ENCODE assay signal across 8 cellular contexts in the genomic region with DNA sequence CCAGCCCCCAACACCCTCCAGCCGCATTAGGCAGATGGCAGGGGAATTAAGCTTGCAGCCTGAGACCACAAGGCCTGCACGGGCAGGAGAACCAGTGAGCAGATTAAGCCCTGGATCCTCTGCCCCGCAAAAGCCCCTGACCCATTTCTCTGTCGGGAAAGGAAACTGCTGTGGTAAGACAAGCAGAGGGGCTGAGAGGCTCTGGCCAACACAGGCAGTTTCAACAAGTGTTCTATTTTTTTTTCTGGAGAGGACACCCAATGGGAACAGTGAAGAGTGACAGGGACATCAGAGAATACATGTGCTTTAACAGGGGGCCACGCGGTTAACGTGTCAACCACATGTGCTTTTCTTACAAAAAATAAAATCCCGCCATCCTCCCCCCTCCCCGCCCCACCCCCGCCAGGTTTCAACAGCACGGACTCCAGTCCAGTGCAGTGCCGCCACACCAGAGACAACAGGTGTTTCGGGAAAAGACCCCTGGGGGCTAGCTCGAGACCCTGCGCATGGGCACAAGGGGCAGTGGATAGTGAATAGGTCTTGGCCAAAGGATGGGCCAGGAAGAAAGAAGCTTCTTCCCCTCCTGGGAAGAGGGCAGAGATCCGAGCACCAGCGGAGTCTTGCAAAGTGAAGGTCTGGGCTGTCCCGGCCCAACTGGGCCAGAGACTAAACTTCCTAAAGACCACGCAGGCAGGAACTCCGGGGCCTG. TPM values are rescaled to one million over a fixed set of nuclear protein-coding genes. Genes with fewer than 3 reads are reported as not detected.
DNase-seq lines count a peak whose midpoint lies in the region; ATAC-seq and TF ChIP-seq lines count a peak whose summit lies in the region.

No MANE protein-coding gene starts in this region.

- POLR2A ChIA-PET in CD8-positive, alpha-beta T cell (lab: Charles Lee): interaction anchor here (0.6 to 4.7 kb wide), 14 partner anchors 11 to 83 kb away, joined by 3 to 28 read pairs (median 9); partner anchors contain the start of gene CXCR6
- POLR2A ChIA-PET in activated CD8-positive, alpha-beta T cell treated with anti-CD3 and anti-CD28 coated beads, Interleukin-2, amount 10 ng/mL, durations not matched to agents 7 days and 5 days (lab: Charles Lee): interaction anchor here (0.6 to 3.7 kb wide), 12 partner anchors 10 to 305 kb away, joined by 3 to 31 read pairs (median 6); partner anchors contain the start of gene CXCR6

- WGBS in esophagus, 2 donors: 3 to 8% methylated on average over 19 to 20 of the region's 20 CpGs
- 0 to 4% methylated on average over 10 to 20 of the region's 20 CpGs for WGBS in upper lobe of left lung, 2 donors

- H3K36me3 Mint-ChIP-seq in CD8-positive, alpha-beta T cell: peaks cover 14% of the 10 kb centered on the region
- H3K36me3 Mint-ChIP-seq in activated CD8-positive, alpha-beta T cell treated with anti-CD3 and anti-CD28 coated beads, Interleukin-2, amount 10 ng/mL, durations not matched to agents 7 days and 5 days (ENCODE audit: low read depth): peaks cover 35% of the 10 kb centered on the region
- H3K36me3 Mint-ChIP-seq in natural killer cell treated with Interleukin-12 subunit alpha and Interleukin-12 subunit beta and Interleukin-15 and Interleukin-18, amount 100 ng/mL, for 72 hours: peaks cover 7% of the 10 kb centered on the region

- TF ChIP-seq POLR2A in upper lobe of left lung (IDR thresholded peaks at IDR 0.05): no peak

- ATAC-seq in CD8-positive, alpha-beta T cell: peak; percentile 36
- peak; percentile 51 for ATAC-seq in activated CD8-positive, alpha-beta T cell treated with anti-CD3 and anti-CD28 coated beads, Interleukin-2, amount 10 ng/mL, durations not matched to agents 7 days and 5 days
- ATAC-seq in natural killer cell treated with Interleukin-12 subunit alpha and Interleukin-12 subunit beta and Interleukin-15 and Interleukin-18, amount 100 ng/mL, for 72 hours: peak; percentile 69 to 76
- peak; percentile 53 to 68 for ATAC-seq in upper lobe of left lung (ENCODE audit: low FRiP score in 2 of 2)

- H3K27me3 ChIP-seq in CD8-positive, alpha-beta T cell (ENCODE audit: insufficient read depth, low read length): no peaks in the 10 kb centered on the region
- H3K27me3 ChIP-seq in Karpas-422 (ENCODE audit: low read length) (no peaks in the 10 kb centered on the region), esophagus (ENCODE audit: control insufficient read depth in 1 of 2, insufficient read depth in 2 of 2, low read length in 2 of 2) (no peaks in the 10 kb centered on the region), upper lobe of left lung (no peaks in the 10 kb centered on the region)

- DNase-seq in CD8-positive, alpha-beta T cell: peak; percentile 26 to 72 (median 49)
- peak; percentile 67 for DNase-seq in GM20000 (ENCODE audit: low spot score)
- peak; percentile 68 for DNase-seq in Karpas-422
- DNase-seq in activated CD8-positive, alpha-beta T cell treated with anti-CD3 and anti-CD28 coated beads, Interleukin-2, amount 10 ng/mL, durations not matched to agents 7 days and 5 days: peak; percentile 84
- DNase-seq in natural killer cell treated with Interleukin-12 subunit alpha and Interleukin-12 subunit beta and Interleukin-15 and Interleukin-18, amount 100 ng/mL, for 72 hours (ENCODE audit: low spot score): peak; percentile 80
- DNase-seq in upper lobe of left lung: peak in 1 of 2 donors; percentile 49
- no peak for DNase-seq in GOT3 (lab: John Stamatoyannopoulos, UW)

- H3K9me3 Mint-ChIP-seq in CD8-positive, alpha-beta T cell: no peaks in the 10 kb centered on the region
- peaks cover 3% of the 10 kb centered on the region for H3K9me3 Mint-ChIP-seq in activated CD8-positive, alpha-beta T cell treated with anti-CD3 and anti-CD28 coated beads, Interleukin-2, amount 10 ng/mL, durations not matched to agents 7 days and 5 days (ENCODE audit: insufficient read depth)
- no peaks in the 10 kb centered on the region for H3K9me3 Mint-ChIP-seq in natural killer cell treated with Interleukin-12 subunit alpha and Interleukin-12 subunit beta and Interleukin-15 and Interleukin-18, amount 100 ng/mL, for 72 hours

- H3K4me1 ChIP-seq in CD8-positive, alpha-beta T cell (ENCODE audit: insufficient read depth, low read length): peaks cover 42% of the 10 kb centered on the region
- peaks cover 37% of the 10 kb centered on the region for H3K4me1 ChIP-seq in Karpas-422 (ENCODE audit: low read length)
- peaks cover 5 to 11% of the 10 kb centered on the region in 2 donors for H3K4me1 ChIP-seq in esophagus (ENCODE audit: control insufficient read depth in 2 of 2, insufficient read depth in 2 of 2, low read length in 1 of 2)
- H3K4me1 ChIP-seq in upper lobe of left lung: peaks cover 37 to 59% (median 40%) of the 10 kb centered on the region in 4 donors

- peak overlapping the region; percentile 86 for H3K4me3 Mint-ChIP-seq in CD8-positive, alpha-beta T cell
- H3K4me3 Mint-ChIP-seq in activated CD8-positive, alpha-beta T cell treated with anti-CD3 and anti-CD28 coated beads, Interleukin-2, amount 10 ng/mL, durations not matched to agents 7 days and 5 days: peak overlapping the region; percentile 87
- H3K4me3 Mint-ChIP-seq in natural killer cell treated with Interleukin-12 subunit alpha and Interleukin-12 subunit beta and Interleukin-15 and Interleukin-18, amount 100 ng/mL, for 72 hours: peak overlapping the region; percentile 85

- H3K4me3 ChIP-seq in CD8-positive, alpha-beta T cell (ENCODE audit: low read depth, low read length): peak overlapping the region; percentile 77
- H3K4me3 ChIP-seq in Karpas-422 (ENCODE audit: low read length) (peak overlapping the region; percentile 99), esophagus (ENCODE audit: low read depth in 1 of 2, low read length in 2 of 2) (peak overlapping the region; percentile 93 to 96), upper lobe of left lung (peak overlapping the region; percentile 64 to 85 (median 76))

- H3K9me3 ChIP-seq in CD8-positive, alpha-beta T cell (ENCODE audit: low read length): no peaks in the 10 kb centered on the region
- no peaks in the 10 kb centered on the region for H3K9me3 ChIP-seq in Karpas-422 (ENCODE audit: low read length)
- H3K9me3 ChIP-seq in esophagus (ENCODE audit: control insufficient read depth in 2 of 2, insufficient read depth in 1 of 2, low read depth in 1 of 2, low read length in 1 of 2): no peaks in the 10 kb centered on the region
- no peaks in the 10 kb centered on the region for H3K9me3 ChIP-seq in upper lobe of left lung

- intact Hi-C loops in CD8-positive, alpha-beta T cell (cut with DNase I, micrococcal nuclease): loop anchor here (1.0 to 10.0 kb wide), 14 partner anchors 15 to 1233 kb away; partner anchors contain the start of genes LZTFL1 (in 2 of the 2), EXOSC7 (in 1 of the 2), KIAA1143 (in 1 of the 2) and KIF15 (in 1 of the 2)

- H2AFZ ChIP-seq in Karpas-422 (ENCODE audit: low read length): peak overlapping the region; percentile 67; the same call in 1 of the 2 replicates

- no peaks in the 10 kb centered on the region for H3K27me3 Mint-ChIP-seq in CD8-positive, alpha-beta T cell (ENCODE audit: low read depth)
- H3K27me3 Mint-ChIP-seq in activated CD8-positive, alpha-beta T cell treated with anti-CD3 and anti-CD28 coated beads, Interleukin-2, amount 10 ng/mL, durations not matched to agents 7 days and 5 days (ENCODE audit: low read depth): peaks cover 3% of the 10 kb centered on the region
- H3K27me3 Mint-ChIP-seq in natural killer cell treated with Interleukin-12 subunit alpha and Interleukin-12 subunit beta and Interleukin-15 and Interleukin-18, amount 100 ng/mL, for 72 hours: peaks cover 0 to 3% of the 10 kb centered on the region in 2 donors

- H3K9me2 ChIP-seq in Karpas-422 (replicated peaks; ENCODE audit: insufficient read depth, low read length): no peaks in the 10 kb centered on the region

- CTCF ChIA-PET in CD8-positive, alpha-beta T cell (lab: Charles Lee): interaction anchor here (0.9 to 7.8 kb wide), 9 partner anchors 10 to 84 kb away, joined by 3 to 66 read pairs (median 8); no protein-coding TSS in a partner anchor
- CTCF ChIA-PET in activated CD8-positive, alpha-beta T cell treated with anti-CD3 and anti-CD28 coated beads, Interleukin-2, amount 10 ng/mL, durations not matched to agents 7 days and 5 days (lab: Charles Lee): interaction anchor here (0.9 to 5.2 kb wide), 12 partner anchors 14 to 307 kb away, joined by 3 to 29 read pairs (median 10); partner anchors contain the start of gene CXCR6

- TF ChIP-seq CTCF in CD8-positive, alpha-beta T cell (IDR thresholded peaks at IDR 0.05): no peak
- TF ChIP-seq CTCF in GM20000 (IDR thresholded peaks at IDR 0.05; ENCODE audit: extremely low read depth, missing control alignments): no peak
- TF ChIP-seq CTCF in upper lobe of left lung (IDR thresholded peaks at IDR 0.05): no peak

- peak overlapping the region; percentile 94 for H3K4me2 ChIP-seq in Karpas-422 (ENCODE audit: low read depth, low read length, poor library complexity, severe bottlenecking)

- peak overlapping the region; percentile 77 for H3K27ac ChIP-seq in CD8-positive, alpha-beta T cell (ENCODE audit: low read depth, low read length)
- H3K27ac ChIP-seq in Karpas-422 (ENCODE audit: low read length) (peak overlapping the region; percentile 59), esophagus (ENCODE audit: low read depth in 2 of 2, low read length in 1 of 2) (peak overlapping the region; percentile 95 to 96), upper lobe of left lung (peak overlapping the region; percentile 91 to 99 (median 95))

- H3K36me3 ChIP-seq in CD8-positive, alpha-beta T cell (ENCODE audit: insufficient read depth, low read length): no peaks in the 10 kb centered on the region
- H3K36me3 ChIP-seq in Karpas-422 (ENCODE audit: insufficient read depth, low read length): no peaks in the 10 kb centered on the region
- no peaks in the 10 kb centered on the region for H3K36me3 ChIP-seq in esophagus (ENCODE audit: control insufficient read depth in 2 of 2, insufficient read depth in 2 of 2, low read length in 1 of 2)
- no peaks in the 10 kb centered on the region for H3K36me3 ChIP-seq in upper lobe of left lung

- peak overlapping the region; percentile 93 for H3K27ac Mint-ChIP-seq in CD8-positive, alpha-beta T cell
- H3K27ac Mint-ChIP-seq in activated CD8-positive, alpha-beta T cell treated with anti-CD3 and anti-CD28 coated beads, Interleukin-2, amount 10 ng/mL, durations not matched to agents 7 days and 5 days: peak overlapping the region; percentile 92
- peak overlapping the region; percentile 84 to 87 for H3K27ac Mint-ChIP-seq in natural killer cell treated with Interleukin-12 subunit alpha and Interleukin-12 subunit beta and Interleukin-15 and Interleukin-18, amount 100 ng/mL, for 72 hours

- no peak for TF ChIP-seq EP300 in upper lobe of left lung (IDR thresholded peaks at IDR 0.05)

- H4K20me1 ChIP-seq in Karpas-422 (ENCODE audit: insufficient read depth, low read depth, low read length): no peaks in the 10 kb centered on the region

- peaks cover 59% of the 10 kb centered on the region for H3K79me2 ChIP-seq in Karpas-422 (ENCODE audit: low read length)

- H3K4me1 Mint-ChIP-seq in CD8-positive, alpha-beta T cell (ENCODE audit: low read depth): peaks cover 51% of the 10 kb centered on the region
- H3K4me1 Mint-ChIP-seq in activated CD8-positive, alpha-beta T cell treated with anti-CD3 and anti-CD28 coated beads, Interleukin-2, amount 10 ng/mL, durations not matched to agents 7 days and 5 days (ENCODE audit: low read depth): peaks cover 69% of the 10 kb centered on the region
- H3K4me1 Mint-ChIP-seq in natural killer cell treated with Interleukin-12 subunit alpha and Interleukin-12 subunit beta and Interleukin-15 and Interleukin-18, amount 100 ng/mL, for 72 hours (ENCODE audit: low read depth in 2 of 2): peaks cover 40 to 46% of the 10 kb centered on the region in 2 donors

- peak overlapping the region; percentile 96 for H3K9ac ChIP-seq in Karpas-422 (ENCODE audit: low read length)

RNA-seq across cellular contexts. Expression of gene FYCO1, which starts 0.8 kb away (rescaled TPM):
- 10 to 100 TPM; 16.6 to 16.7 TPM for total RNA-seq in CD8-positive, alpha-beta T cell
- total RNA-seq in Karpas-422 (2014; rRNA removed; shearing (Covaris generic); ENCODE audit: low replicate concordance): 7.3 and 7.4 TPM in 2 replicates
- total RNA-seq in activated CD8-positive, alpha-beta T cell treated with anti-CD3 and anti-CD28 coated beads, Interleukin-2, amount 10 ng/mL, durations not matched to agents 7 days and 5 days: 10 to 100 TPM; 16.6 to 19.5 TPM
- polyA plus RNA-seq in esophagus: 10 to 100 TPM in 1 of 2 donors, 1 to 10 TPM in 1; 9.6 to 11.9 TPM
- 10 to 100 TPM; 14.6 to 30.3 TPM for total RNA-seq in natural killer cell treated with Interleukin-12 subunit alpha and Interleukin-12 subunit beta and Interleukin-15 and Interleukin-18, amount 100 ng/mL, for 72 hours
- total RNA-seq in upper lobe of left lung: 10 to 100 TPM; 37.5 to 84.9 (median 45.3) TPM

RNA-seq across cellular contexts. Expression of gene XCR1, which starts 32.5 kb away (rescaled TPM):
- not detected for total RNA-seq in CD8-positive, alpha-beta T cell
- not detected in 2 replicates for total RNA-seq in Karpas-422 (2014; rRNA removed; shearing (Covaris generic); ENCODE audit: low replicate concordance)
- total RNA-seq in activated CD8-positive, alpha-beta T cell treated with anti-CD3 and anti-CD28 coated beads, Interleukin-2, amount 10 ng/mL, durations not matched to agents 7 days and 5 days: not detected
- polyA plus RNA-seq in esophagus: under 1 TPM; 0.08 to 0.34 TPM
- not detected for total RNA-seq in natural killer cell treated with Interleukin-12 subunit alpha and Interleukin-12 subunit beta and Interleukin-15 and Interleukin-18, amount 100 ng/mL, for 72 hours
- total RNA-seq in upper lobe of left lung: under 1 TPM in 4 of 6 donors, not detected in 2; 0.15 to 0.47 (median 0.28) TPM

RNA-seq across cellular contexts. Expression of gene CXCR6, which starts 51.6 kb away (rescaled TPM):
- 10 to 100 TPM in 1 of 2 experiments, 1 to 10 TPM in 1; 9.2 to 11.0 TPM for total RNA-seq in CD8-positive, alpha-beta T cell
- total RNA-seq in Karpas-422 (2014; rRNA removed; shearing (Covaris generic); ENCODE audit: low replicate concordance): not detected in 2 replicates
- 10 to 100 TPM; 26.5 to 27.6 TPM for total RNA-seq in activated CD8-positive, alpha-beta T cell treated with anti-CD3 and anti-CD28 coated beads, Interleukin-2, amount 10 ng/mL, durations not matched to agents 7 days and 5 days
- polyA plus RNA-seq in esophagus: 1 to 10 TPM in 1 of 2 donors, under 1 TPM in 1; 0.90 to 1.6 TPM
- total RNA-seq in natural killer cell treated with Interleukin-12 subunit alpha and Interleukin-12 subunit beta and Interleukin-15 and Interleukin-18, amount 100 ng/mL, for 72 hours: 1 to 10 TPM; 4.0 to 5.3 TPM
- 10 to 100 TPM in 1 of 6 donors, 1 to 10 TPM in 5; 2.1 to 10.2 (median 3.0) TPM for total RNA-seq in upper lobe of left lung
